In genomic region chr5:111237470-111237869, GRCh38 we compare ENCODE assay signal across 1 cellular context.
TF ChIP-seq lines count a peak whose summit lies in the region.

No MANE protein-coding gene starts in this region.

TF ChIP-seq in endothelial cell of umbilical vein, 7 proteins besides CTCF, POLR2A, EP300 and RAD21 (continued from another document):
- TF ChIP-seq MAX (IDR thresholded peaks at IDR 0.05; ENCODE audit: insufficient read depth, insufficient read length), result no peak
